Comparison of ENCODE assay signal across 16 cellular contexts in the genomic region with DNA sequence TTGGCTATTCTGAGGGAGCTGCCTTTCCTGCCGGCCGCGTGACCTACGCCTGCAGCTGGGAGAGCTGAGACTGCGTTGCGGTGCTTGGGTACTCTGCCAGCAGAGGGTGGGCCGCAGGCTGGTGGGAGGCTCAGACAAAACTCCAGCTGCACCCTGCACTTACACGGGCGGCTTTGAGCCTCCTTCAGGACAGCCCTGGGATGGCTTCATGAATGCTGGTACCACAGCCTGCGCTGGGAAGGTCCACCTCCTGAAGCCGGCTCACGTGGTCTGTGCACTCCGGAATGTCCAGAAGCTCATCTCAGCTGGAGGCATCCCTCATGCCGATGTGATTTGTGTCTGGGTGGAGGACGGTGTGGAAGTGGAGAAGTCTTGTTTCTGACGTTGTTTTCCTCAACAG.
DNase-seq lines count a peak whose midpoint lies in the region; ATAC-seq and TF ChIP-seq lines count a peak whose summit lies in the region.
"Had no signal": no experiment of that assay in that cellular context is flagged by ENCODE, and none has a peak within 500 bp of the region (broad histone marks: within the 10 kb centered on the region; RNA-seq: fewer than 3 reads in every experiment).

No MANE protein-coding gene starts in this region.

- ATAC-seq in HG02678 (IDR thresholded peaks at IDR 0.05; ENCODE audit: unreplicated experiment) (no peak), GM18873 (IDR thresholded peaks at IDR 0.05; ENCODE audit: low FRiP score, unreplicated experiment) (no peak)
- no peak for ATAC-seq in effector memory CD8-positive, alpha-beta T cell (replicated peaks)
- ATAC-seq: activated CD4-positive, alpha-beta T cell treated with anti-CD3 and anti-CD28 coated beads for 36 hours; foreskin keratinocyte had no signal

- no peaks in the 10 kb centered on the region for H3K4me1 Mint-ChIP-seq in CD14-positive monocyte
- H3K4me1 Mint-ChIP-seq in effector memory CD8-positive, alpha-beta T cell (ENCODE audit: low read depth in 2 of 2), result peaks cover 0 to 1% of the 10 kb centered on the region in 2 donors
- H3K4me1 Mint-ChIP-seq: activated CD4-positive, alpha-beta T cell treated with anti-CD3 and anti-CD28 coated beads for 36 hours had no signal

- intact Hi-C loops in CD14-positive monocyte (cut with micrococcal nuclease), result no loop called here
- intact Hi-C loops in head of caudate nucleus (cut with DNase I), result no loop called here
- intact Hi-C loops in posterior vena cava (cut with DNase I), result no loop called here

- peak; percentile 22 for DNase-seq in CD14-positive monocyte (ENCODE audit: low spot score)
- DNase-seq in SK-MEL-5 (ENCODE audit: low read depth, low spot score), result peak; percentile 25
- peak in 23 of 42 donors; percentile 8 to 59 (median 35) for DNase-seq in head of caudate nucleus
- peak; percentile 46 for DNase-seq in posterior vena cava (ENCODE audit: low spot score)
- no peak for DNase-seq in effector memory CD8-positive, alpha-beta T cell
- DNase-seq in SIG-M5 treated with dmso at 0.1 percent for 504 hours (lab: John Stamatoyannopoulos, UW; ENCODE audit: unreplicated experiment), result no peak
- DNase-seq: activated CD4-positive, alpha-beta T cell treated with anti-CD3 and anti-CD28 coated beads for 36 hours; activated naive CD8-positive, alpha-beta T cell treated with anti-CD3 and anti-CD28 coated beads, Interleukin-2, amount 10 ng/mL, durations not matched to agents 7 days and 5 days; foreskin keratinocyte; mammary epithelial cell; NCI-H1436 treated with DMSO at 0.1 percent for 48 hours; stimulated activated CD4-positive, alpha-beta T cell treated with anti-CD3 and anti-CD28 coated beads, Interleukin-2, amount 100 ng/mL, for 24 hours; T-helper 9 cell had no signal

- no peak overlapping the region for H3K4me3 Mint-ChIP-seq in CD14-positive monocyte
- no peak overlapping the region for H3K4me3 Mint-ChIP-seq in effector memory CD8-positive, alpha-beta T cell
- H3K4me3 Mint-ChIP-seq: activated CD4-positive, alpha-beta T cell treated with anti-CD3 and anti-CD28 coated beads for 36 hours; activated naive CD8-positive, alpha-beta T cell treated with anti-CD3 and anti-CD28 coated beads, Interleukin-2, amount 10 ng/mL, durations not matched to agents 7 days and 5 days; natural killer cell had no signal

- no peak overlapping the region for H3K27ac Mint-ChIP-seq in CD14-positive monocyte
- H3K27ac Mint-ChIP-seq in effector memory CD8-positive, alpha-beta T cell, result no peak overlapping the region
- H3K27ac Mint-ChIP-seq: activated CD4-positive, alpha-beta T cell treated with anti-CD3 and anti-CD28 coated beads for 36 hours; activated naive CD8-positive, alpha-beta T cell treated with anti-CD3 and anti-CD28 coated beads, Interleukin-2, amount 10 ng/mL, durations not matched to agents 7 days and 5 days; natural killer cell had no signal

- in situ Hi-C loops in SK-MEL-5 (cut with HindIII; ENCODE audit: low pct_unique_long_range_greater_than_20kb, low sequenced_read_pairs), result no loop called here

- peaks cover 2 to 4% (median 3%) of the 10 kb centered on the region in 3 donors for H3K27me3 Mint-ChIP-seq in CD14-positive monocyte (ENCODE audit: low read depth in 3 of 3)
- peaks cover 24 to 44% of the 10 kb centered on the region in 2 donors for H3K27me3 Mint-ChIP-seq in effector memory CD8-positive, alpha-beta T cell

- H3K9me3 Mint-ChIP-seq in CD14-positive monocyte, result peaks cover 5 to 20% (median 14%) of the 10 kb centered on the region in 7 donors
- H3K9me3 Mint-ChIP-seq in effector memory CD8-positive, alpha-beta T cell, result peaks cover 0 to 3% of the 10 kb centered on the region in 2 donors

- H3K36me3 Mint-ChIP-seq in CD14-positive monocyte, result no peaks in the 10 kb centered on the region
- H3K36me3 Mint-ChIP-seq in effector memory CD8-positive, alpha-beta T cell (ENCODE audit: insufficient read depth), result no peaks in the 10 kb centered on the region

- TF ChIP-seq CTCF in CD14-positive monocyte (IDR thresholded peaks at IDR 0.05), result no peak

Comparison
In these comparisons a context has a peak if more than half of its experiments do, and no peak if none do; other contexts are left out.
1. DNase-seq: peak in CD14-positive monocyte (single experiment), SK-MEL-5 (single experiment), head of caudate nucleus (23 of 42) and posterior vena cava (single experiment); none in effector memory CD8-positive, alpha-beta T cell (0 of 3) and SIG-M5 treated with dmso at 0.1 percent for 504 hours (single experiment).